In the genomic region with DNA sequence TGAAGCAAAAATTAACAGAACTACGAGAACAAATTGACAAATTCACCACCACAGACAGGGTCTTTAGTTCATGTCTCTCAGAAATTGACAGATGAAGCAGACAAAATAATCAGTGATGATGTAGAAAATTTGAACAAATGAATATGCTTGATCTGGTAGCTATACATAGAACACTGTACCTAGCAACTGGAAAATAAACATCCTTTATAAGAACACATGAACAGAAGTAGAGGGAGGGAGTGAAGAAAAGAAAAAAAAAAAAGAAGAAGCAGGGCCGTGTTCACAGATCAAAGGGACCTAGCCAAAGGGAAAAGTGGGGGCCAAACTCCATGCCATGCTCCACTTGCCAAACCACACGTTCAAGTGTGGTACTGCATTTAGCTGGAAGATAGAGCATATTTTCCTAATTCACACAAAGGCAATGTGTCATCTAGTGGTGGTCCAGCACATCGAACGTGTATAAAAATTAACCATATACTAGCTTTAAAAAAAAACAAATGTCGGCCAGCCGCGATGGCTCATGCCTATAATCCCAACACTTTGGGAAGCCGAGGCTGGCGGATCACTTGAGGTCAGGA, we compare ENCODE assay signal across 17 cellular contexts.
"Had no signal": no experiment of that assay in that cellular context is flagged by ENCODE, and none has a peak within 500 bp of the region (broad histone marks: within the 10 kb centered on the region; RNA-seq: fewer than 3 reads in every experiment).

No MANE protein-coding gene starts in this region.

- H3K36me3 ChIP-seq: ovary, thyroid gland had no signal

- H3K27ac ChIP-seq: foreskin keratinocyte, ovary, thyroid gland had no signal

- H3K9me3 ChIP-seq: ovary, thyroid gland had no signal

- H3K4me1 ChIP-seq: foreskin keratinocyte, thyroid gland had no signal

- H3K4me3 ChIP-seq: ovary, thyroid gland had no signal

- ATAC-seq: activated CD8-positive, alpha-beta T cell treated with anti-CD3 and anti-CD28 coated beads for 36 hours; activated T-cell treated with anti-CD3 and anti-CD28 coated beads, Interleukin-2, amount 50 U/mL, for 72 hours; foreskin keratinocyte; left colon; stimulated activated memory B cell treated with anti-CD40 and anti-IgM and Interleukin-4, amounts not matched to agents 10 μg/mL and 1 μg/mL and 100 μg/mL, for 72 hours had no signal

- H3K27me3 ChIP-seq: foreskin keratinocyte, ovary, thyroid gland had no signal

- DNase-seq: activated B cell treated with CpG ODN at 0.5 μM for 24 hours; activated CD4-positive, alpha-beta T cell treated with anti-CD3 and anti-CD28 coated beads for 48 hours; activated CD8-positive, alpha-beta memory T cell treated with anti-CD3 and anti-CD28 coated beads, Interleukin-2, amount 50 U/mL, for 4 hours; activated CD8-positive, alpha-beta T cell treated with anti-CD3 and anti-CD28 coated beads for 36 hours; activated naive CD8-positive, alpha-beta T cell treated with anti-CD3 and anti-CD28 coated beads for 36 hours; activated T-cell treated with anti-CD3 and anti-CD28 coated beads, Interleukin-2, amount 50 U/mL, for 72 hours; amygdala; effector memory CD4-positive, alpha-beta T cell; foreskin keratinocyte; head of caudate nucleus; immature natural killer cell; left colon; midbrain; ovary; stimulated activated CD4-positive, alpha-beta T cell treated with anti-CD3 and anti-CD28 coated beads, Interleukin-2, amount 100 ng/mL, for 48 hours; thyroid gland had no signal
